In genomic region chr7:101733713-101734475, GRCh38 we compare ENCODE assay signal across 9 cellular contexts.
DNase-seq lines count a peak whose midpoint lies in the region; ATAC-seq, FAIRE-seq and TF ChIP-seq lines count a peak whose summit lies in the region.
"Had no signal": no experiment of that assay in that cellular context is flagged by ENCODE, and none has a peak within 500 bp of the region (broad histone marks: within the 10 kb centered on the region; RNA-seq: fewer than 3 reads in every experiment).

No MANE protein-coding gene starts in this region.

- H3K9me3 ChIP-seq in mesenchymal stem cell (ENCODE audit: control insufficient read depth, low read length) = no peaks in the 10 kb centered on the region

- H3K4me1 ChIP-seq in mesenchymal stem cell (ENCODE audit: control insufficient read depth, insufficient read depth, low read depth, low read length) = peaks cover 17% of the 10 kb centered on the region

- H3K23ac ChIP-seq in mesenchymal stem cell (ENCODE audit: low read length in 2 of 2) = no peak overlapping the region

- peak overlapping the region in 1 of 2 experiments; percentile 70 for H3K4me3 ChIP-seq in mesenchymal stem cell (ENCODE audit: insufficient read depth in 1 of 2, low read depth in 1 of 2, low read length in 2 of 2)

- H3K27me3 ChIP-seq in mesenchymal stem cell (ENCODE audit: control insufficient read depth in 1 of 2, insufficient read depth in 1 of 2, low read length in 2 of 2) = peaks cover 0 to 14% of the 10 kb centered on the region in 2 experiments

- no peak overlapping the region for H4K8ac ChIP-seq in mesenchymal stem cell (ENCODE audit: low read length)

- H2BK12ac ChIP-seq in mesenchymal stem cell (ENCODE audit: low read length in 2 of 2) = peak overlapping the region in 1 of 2 experiments; percentile 60

- peak overlapping the region; percentile 64 to 69 for H3K4ac ChIP-seq in mesenchymal stem cell (ENCODE audit: low read depth in 1 of 2, low read length in 2 of 2)

- H3K4me2 ChIP-seq in mesenchymal stem cell (ENCODE audit: low read length, poor library complexity, severe bottlenecking) = peak overlapping the region; percentile 54

- H2BK5ac ChIP-seq in mesenchymal stem cell (ENCODE audit: low read depth, low read length, poor library complexity, severe bottlenecking) = no peak overlapping the region

- peak overlapping the region; percentile 77 for H3K9ac ChIP-seq in mesenchymal stem cell (ENCODE audit: low read length)

- H2BK15ac ChIP-seq in mesenchymal stem cell (ENCODE audit: low read depth, poor library complexity, severe bottlenecking) = peak overlapping the region; percentile 40

- no peak for TF ChIP-seq POLR2A in GM12892 (IDR thresholded peaks at IDR 0.05; ENCODE audit: low read depth, low read length)

- peak overlapping the region in 1 of 2 experiments; percentile 60 for H3K14ac ChIP-seq in mesenchymal stem cell (ENCODE audit: low read length in 2 of 2)

- DNase-seq in GM12892 (ENCODE audit: insufficient read length) = no peak
- DNase-seq in NCI-H2171 (lab: John Stamatoyannopoulos, UW) = peak; percentile 22
- peak; percentile 25 for DNase-seq in cerebellar cortex (ENCODE audit: low spot score)
- DNase-seq in mesenchymal stem cell = peak; percentile 62
- no peak for DNase-seq in SIG-M5 (lab: John Stamatoyannopoulos, UW)

- FAIRE-seq in GM12892 (lab: Jason Lieb, UNC) = peak; percentile 68
- FAIRE-seq: islet of Langerhans had no signal

- H3K27ac ChIP-seq in mesenchymal stem cell (ENCODE audit: low read length, poor library complexity, severe bottlenecking) = no peak overlapping the region

- H3K36me3 ChIP-seq in mesenchymal stem cell (ENCODE audit: control insufficient read depth in 1 of 2, insufficient read depth in 2 of 2, low read depth in 1 of 2, low read length in 2 of 2) = no peaks in the 10 kb centered on the region

- H2BK120ac ChIP-seq in mesenchymal stem cell (ENCODE audit: low read depth, low read length) = no peak overlapping the region

- 36% methylated on average over 16 of the region's 24 CpGs for WGBS in mesenchymal stem cell

- no peak overlapping the region for H2AK5ac ChIP-seq in mesenchymal stem cell (ENCODE audit: low read length, severe bottlenecking)

- H2AFZ ChIP-seq in mesenchymal stem cell (ENCODE audit: low read depth, low read length) = peak overlapping the region; percentile 53

- ATAC-seq in GM18907 (IDR thresholded peaks at IDR 0.05; ENCODE audit: unreplicated experiment) (no peak), GM18498 (IDR thresholded peaks at IDR 0.05; ENCODE audit: unreplicated experiment) (no peak), HG03135 (IDR thresholded peaks at IDR 0.05; ENCODE audit: unreplicated experiment) (no peak)

- H4K91ac ChIP-seq in mesenchymal stem cell (ENCODE audit: low read length) = no peak overlapping the region

- H3K18ac ChIP-seq in mesenchymal stem cell (ENCODE audit: low read depth in 1 of 2, low read length in 2 of 2) = peak overlapping the region; percentile 21 to 57

- no peaks in the 10 kb centered on the region for H3K79me1 ChIP-seq in mesenchymal stem cell (replicated peaks; ENCODE audit: low read length, poor library complexity, severe bottlenecking)

Comparison
In these comparisons a context has a peak if more than half of its experiments do, and no peak if none do; other contexts are left out.
1. DNase-seq: peak in NCI-H2171 (single experiment), cerebellar cortex (single experiment) and mesenchymal stem cell (single experiment); none in GM12892 (single experiment) and SIG-M5 (single experiment).